ENCODE assay signal across 8 cellular contexts in genomic region chr17:42928714-42929496, GRCh38. TPM values are rescaled to one million over a fixed set of nuclear protein-coding genes. Genes with fewer than 3 reads are reported as not detected.
DNase-seq lines count a peak whose midpoint lies in the region; ATAC-seq and TF ChIP-seq lines count a peak whose summit lies in the region.

No MANE protein-coding gene starts in this region.

- no peaks in the 10 kb centered on the region for H3K27me3 ChIP-seq in CD8-positive, alpha-beta T cell (ENCODE audit: insufficient read depth, low read length)
- peaks cover 0 to 26% (median 0%) of the 10 kb centered on the region in 3 experiments for H3K27me3 ChIP-seq in neuronal stem cell (ENCODE audit: control insufficient read depth in 3 of 3, insufficient read depth in 3 of 3, low read depth in 1 of 3, low read length in 3 of 3)
- H3K27me3 ChIP-seq in aorta (ENCODE audit: control insufficient read depth in 1 of 2, insufficient read depth in 2 of 2, low read length in 1 of 2) = no peaks in the 10 kb centered on the region

- H3K14ac ChIP-seq in neuronal stem cell (ENCODE audit: low read length) = no peak overlapping the region

- H2BK15ac ChIP-seq in neuronal stem cell (ENCODE audit: low read length) = no peak overlapping the region

- no peaks in the 10 kb centered on the region for H3K9me3 ChIP-seq in CD8-positive, alpha-beta T cell (ENCODE audit: low read length)
- H3K9me3 ChIP-seq in neuronal stem cell (replicated peaks in 1 of 2; ENCODE audit: control insufficient read depth in 2 of 2, insufficient read depth in 1 of 2, low read depth in 1 of 2, low read length in 2 of 2) (no peaks in the 10 kb centered on the region), aorta (ENCODE audit: control insufficient read depth, low read length) (no peaks in the 10 kb centered on the region)

- H3K4ac ChIP-seq in neuronal stem cell (ENCODE audit: low read length) = no peak overlapping the region

- H3K23ac ChIP-seq in neuronal stem cell (ENCODE audit: low read depth, low read length, poor library complexity) = no peak overlapping the region

- no peak overlapping the region for H3K27ac Mint-ChIP-seq in CD8-positive, alpha-beta T cell
- no peak overlapping the region for H3K27ac Mint-ChIP-seq in activated CD8-positive, alpha-beta T cell treated with anti-CD3 and anti-CD28 coated beads, Interleukin-2, amount 10 ng/mL, durations not matched to agents 7 days and 5 days

- no CpG with 5 or more reads among the region's 9 CpGs for WGBS in neuronal stem cell (ENCODE audit: extremely low coverage in 2 of 2, insufficient read length in 2 of 2, insufficient replicate concordance in 1 of 2), 2 donors
- 18 to 23% methylated on average over 9 of the region's 9 CpGs for WGBS in aorta, 2 donors

- H3K18ac ChIP-seq in neuronal stem cell (ENCODE audit: low read length) = no peak overlapping the region

- peak overlapping the region; percentile 66 for H2AFZ ChIP-seq in neuronal stem cell (ENCODE audit: low read length)

- H3K4me2 ChIP-seq in neuronal stem cell (ENCODE audit: insufficient read depth, low read length, poor library complexity, severe bottlenecking) = no peak overlapping the region

- no peak overlapping the region for H3K9ac ChIP-seq in neuronal stem cell (ENCODE audit: low read depth, low read length, poor library complexity)

- peaks cover 3% of the 10 kb centered on the region for H3K27me3 Mint-ChIP-seq in CD8-positive, alpha-beta T cell (ENCODE audit: low read depth)
- H3K27me3 Mint-ChIP-seq in activated CD8-positive, alpha-beta T cell treated with anti-CD3 and anti-CD28 coated beads, Interleukin-2, amount 10 ng/mL, durations not matched to agents 7 days and 5 days (ENCODE audit: low read depth) = peaks cover 3% of the 10 kb centered on the region

- H2BK120ac ChIP-seq in neuronal stem cell (ENCODE audit: low read depth, low read length) = no peak overlapping the region

- peak in 1 of 7 experiments; percentile 10 for DNase-seq in CD8-positive, alpha-beta T cell
- DNase-seq in NCI-H2081 (lab: John Stamatoyannopoulos, UW) = peak; percentile 60 to 85
- DNase-seq in activated CD8-positive, alpha-beta T cell treated with anti-CD3 and anti-CD28 coated beads, Interleukin-2, amount 10 ng/mL, durations not matched to agents 7 days and 5 days = peak; percentile 46
- peak; percentile 93 for DNase-seq in fibroblast of peridontal ligament (ENCODE audit: extremely low read depth)
- no peak for DNase-seq in neuronal stem cell (ENCODE audit: low spot score)
- DNase-seq in aorta = peak in 1 of 2 donors; percentile 59

- intact Hi-C loops in CD8-positive, alpha-beta T cell (cut with DNase I, micrococcal nuclease) = no loop called here
- intact Hi-C loops in aorta (cut with DNase I) = loop anchor here in 1 of 2 donors (2.0 kb wide), 1 partner anchor 86 kb away; no protein-coding TSS in a partner anchor

- CTCF ChIA-PET in CD8-positive, alpha-beta T cell (lab: Charles Lee) = interaction anchor here (0.7 to 1.3 kb wide), 2 partner anchors 16 to 234 kb away, joined by 3 to 4 read pairs; no protein-coding TSS in a partner anchor
- CTCF ChIA-PET in activated CD8-positive, alpha-beta T cell treated with anti-CD3 and anti-CD28 coated beads, Interleukin-2, amount 10 ng/mL, durations not matched to agents 7 days and 5 days (lab: Charles Lee) = interaction anchor here (0.8 to 2.5 kb wide), 12 partner anchors 8 to 381 kb away, joined by 3 to 21 read pairs (median 4); partner anchors contain the start of genes AOC2, BECN1 and RPL27

- no peaks in the 10 kb centered on the region for H3K79me1 ChIP-seq in neuronal stem cell (ENCODE audit: low read depth, low read length)

- H3K27ac ChIP-seq in CD8-positive, alpha-beta T cell (ENCODE audit: low read depth, low read length) = no peak overlapping the region
- H3K27ac ChIP-seq in neuronal stem cell (replicated peaks; ENCODE audit: low read length) = no peak overlapping the region
- peak overlapping the region; percentile 0 to 58 for H3K27ac ChIP-seq in aorta (ENCODE audit: low read depth in 1 of 2, low read length in 2 of 2)

- H3K36me3 ChIP-seq in CD8-positive, alpha-beta T cell (ENCODE audit: insufficient read depth, low read length) = no peaks in the 10 kb centered on the region
- H3K36me3 ChIP-seq in neuronal stem cell (replicated peaks in 1 of 2; ENCODE audit: control insufficient read depth in 2 of 2, insufficient read depth in 2 of 2, low read length in 2 of 2) (no peaks in the 10 kb centered on the region), aorta (ENCODE audit: control insufficient read depth in 1 of 2, insufficient read depth in 2 of 2, low read length in 1 of 2) (no peaks in the 10 kb centered on the region)

- no peak overlapping the region for H2BK5ac ChIP-seq in neuronal stem cell (ENCODE audit: low read length)

- peaks cover 2% of the 10 kb centered on the region for H3K4me1 Mint-ChIP-seq in CD8-positive, alpha-beta T cell (ENCODE audit: low read depth)
- peaks cover 12% of the 10 kb centered on the region for H3K4me1 Mint-ChIP-seq in activated CD8-positive, alpha-beta T cell treated with anti-CD3 and anti-CD28 coated beads, Interleukin-2, amount 10 ng/mL, durations not matched to agents 7 days and 5 days (ENCODE audit: low read depth)

- H3K9me3 Mint-ChIP-seq in CD8-positive, alpha-beta T cell = no peaks in the 10 kb centered on the region
- H3K9me3 Mint-ChIP-seq in activated CD8-positive, alpha-beta T cell treated with anti-CD3 and anti-CD28 coated beads, Interleukin-2, amount 10 ng/mL, durations not matched to agents 7 days and 5 days (ENCODE audit: insufficient read depth) = no peaks in the 10 kb centered on the region

- no peak overlapping the region for H3K4me3 ChIP-seq in CD8-positive, alpha-beta T cell (ENCODE audit: low read depth, low read length)
- H3K4me3 ChIP-seq in neuronal stem cell (ENCODE audit: low read length in 2 of 2) (no peak overlapping the region), aorta (ENCODE audit: low read length in 2 of 2) (no peak overlapping the region)

- no peak overlapping the region for H4K8ac ChIP-seq in neuronal stem cell (ENCODE audit: low read depth, low read length)

- ATAC-seq in CD8-positive, alpha-beta T cell = peak; percentile 36
- ATAC-seq in GM21515 (IDR thresholded peaks at IDR 0.05; ENCODE audit: unreplicated experiment) = peak; percentile 69
- ATAC-seq in activated CD8-positive, alpha-beta T cell treated with anti-CD3 and anti-CD28 coated beads, Interleukin-2, amount 10 ng/mL, durations not matched to agents 7 days and 5 days = peak; percentile 87
- peak; percentile 92 for ATAC-seq in aorta (ENCODE audit: low FRiP score)
- ATAC-seq in HG03135 (IDR thresholded peaks at IDR 0.05; ENCODE audit: unreplicated experiment) = no peak

- no peak overlapping the region for H2AK5ac ChIP-seq in neuronal stem cell (ENCODE audit: low read depth, low read length)

- no peaks in the 10 kb centered on the region for H3K36me3 Mint-ChIP-seq in CD8-positive, alpha-beta T cell
- H3K36me3 Mint-ChIP-seq in activated CD8-positive, alpha-beta T cell treated with anti-CD3 and anti-CD28 coated beads, Interleukin-2, amount 10 ng/mL, durations not matched to agents 7 days and 5 days (ENCODE audit: low read depth) = no peaks in the 10 kb centered on the region

- no peak overlapping the region for H2BK12ac ChIP-seq in neuronal stem cell (ENCODE audit: low read length)

- no peak overlapping the region for H3K4me3 Mint-ChIP-seq in CD8-positive, alpha-beta T cell
- H3K4me3 Mint-ChIP-seq in activated CD8-positive, alpha-beta T cell treated with anti-CD3 and anti-CD28 coated beads, Interleukin-2, amount 10 ng/mL, durations not matched to agents 7 days and 5 days = no peak overlapping the region

- POLR2A ChIA-PET in CD8-positive, alpha-beta T cell (lab: Charles Lee) = no interaction called here
- POLR2A ChIA-PET in activated CD8-positive, alpha-beta T cell treated with anti-CD3 and anti-CD28 coated beads, Interleukin-2, amount 10 ng/mL, durations not matched to agents 7 days and 5 days (lab: Charles Lee) = interaction anchor here (0.6 to 1.6 kb wide), 4 partner anchors 69 to 320 kb away, joined by 3 to 5 read pairs (median 4); partner anchors contain the start of genes BECN1, RETREG3, RPL27 and TMEM106A

- no peaks in the 10 kb centered on the region for H3K4me1 ChIP-seq in CD8-positive, alpha-beta T cell (ENCODE audit: insufficient read depth, low read length)
- peaks cover 2% of the 10 kb centered on the region in 2 donors for H3K4me1 ChIP-seq in neuronal stem cell (ENCODE audit: control insufficient read depth in 2 of 2, insufficient read depth in 1 of 2, low read depth in 1 of 2, low read length in 2 of 2)
- H3K4me1 ChIP-seq in aorta (ENCODE audit: control insufficient read depth in 1 of 2, insufficient read depth in 2 of 2, low read length in 2 of 2) = no peaks in the 10 kb centered on the region

- TF ChIP-seq CTCF in CD8-positive, alpha-beta T cell (IDR thresholded peaks at IDR 0.05) = no peak

- no peak overlapping the region for H4K91ac ChIP-seq in neuronal stem cell (ENCODE audit: low read depth, low read length, poor library complexity)

RNA-seq across cellular contexts. Expression of gene G6PC1, which starts 28.3 kb away (rescaled TPM):
- not detected for total RNA-seq in CD8-positive, alpha-beta T cell
- total RNA-seq in activated CD8-positive, alpha-beta T cell treated with anti-CD3 and anti-CD28 coated beads, Interleukin-2, amount 10 ng/mL, durations not matched to agents 7 days and 5 days = not detected
- not detected for polyA plus RNA-seq in neuronal stem cell (2013, experiment 1 of 2)
- polyA plus RNA-seq in neuronal stem cell (2013, experiment 2 of 2) = not detected
- total RNA-seq in aorta = not detected
- 1 to 10 TPM in 1 of 2 donors, not detected in 1; 3.0 TPM for polyA plus RNA-seq in aorta

RNA-seq across cellular contexts. Expression of gene AARSD1, which starts 35.3 kb away (rescaled TPM):
- 10 to 100 TPM; 75.1 to 87.6 TPM for total RNA-seq in CD8-positive, alpha-beta T cell
- total RNA-seq in activated CD8-positive, alpha-beta T cell treated with anti-CD3 and anti-CD28 coated beads, Interleukin-2, amount 10 ng/mL, durations not matched to agents 7 days and 5 days = 10 to 100 TPM; 37.6 to 38.3 TPM
- polyA plus RNA-seq in neuronal stem cell (2013, experiment 1 of 2) = 43.5 TPM
- 42.9 TPM for polyA plus RNA-seq in neuronal stem cell (2013, experiment 2 of 2)
- total RNA-seq in aorta = 10 to 100 TPM; 38.2 to 39.0 TPM
- 10 to 100 TPM; 30.2 to 87.0 TPM for polyA plus RNA-seq in aorta

RNA-seq across cellular contexts. Expression of gene PTGES3L, which starts 51.0 kb away (rescaled TPM):
- under 1 TPM; 0.47 to 0.81 TPM for total RNA-seq in CD8-positive, alpha-beta T cell
- total RNA-seq in activated CD8-positive, alpha-beta T cell treated with anti-CD3 and anti-CD28 coated beads, Interleukin-2, amount 10 ng/mL, durations not matched to agents 7 days and 5 days = under 1 TPM; 0.37 to 0.86 TPM
- 2.3 TPM for polyA plus RNA-seq in neuronal stem cell (2013, experiment 1 of 2)
- 2.1 TPM for polyA plus RNA-seq in neuronal stem cell (2013, experiment 2 of 2)
- total RNA-seq in aorta = 1 to 10 TPM; 2.5 to 6.6 TPM
- 1 to 10 TPM; 3.2 to 5.5 TPM for polyA plus RNA-seq in aorta

RNA-seq across cellular contexts. Expression of gene RUNDC1, which starts 51.5 kb away (rescaled TPM):
- 10 to 100 TPM; 19.2 to 19.4 TPM for total RNA-seq in CD8-positive, alpha-beta T cell
- 10 to 100 TPM; 16.2 to 16.8 TPM for total RNA-seq in activated CD8-positive, alpha-beta T cell treated with anti-CD3 and anti-CD28 coated beads, Interleukin-2, amount 10 ng/mL, durations not matched to agents 7 days and 5 days
- polyA plus RNA-seq in neuronal stem cell (2013, experiment 1 of 2) = 7.7 TPM
- 7.3 TPM for polyA plus RNA-seq in neuronal stem cell (2013, experiment 2 of 2)
- 10 to 100 TPM; 10.6 to 16.0 TPM for total RNA-seq in aorta
- 1 to 10 TPM; 2.4 to 7.3 TPM for polyA plus RNA-seq in aorta

Comparison
In these comparisons a context has a peak if more than half of its experiments do, and no peak if none do; other contexts are left out.
1. H3K27ac ChIP-seq: peak in aorta (2 of 2); none in CD8-positive, alpha-beta T cell (single experiment) and neuronal stem cell (single experiment).